Comparison of ENCODE assay signal across 8 cellular contexts in the genomic region with DNA sequence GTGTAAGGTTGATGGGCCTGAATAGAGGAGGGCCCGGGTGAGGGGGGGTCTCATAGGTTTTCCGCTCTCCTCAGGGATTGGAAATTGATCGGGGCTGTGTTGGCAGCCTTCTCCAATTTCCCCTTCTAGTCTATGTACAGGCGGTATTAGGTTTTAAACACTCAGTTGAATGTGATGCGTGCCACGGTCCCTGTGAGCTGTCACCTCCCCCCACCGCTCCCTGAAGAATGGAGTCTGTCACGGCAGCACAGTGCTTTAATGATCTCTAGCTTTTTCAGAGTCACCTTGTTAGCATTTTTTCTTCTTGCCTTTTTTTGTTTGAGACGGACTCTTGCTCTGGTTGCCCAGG. TPM values are rescaled to one million over a fixed set of nuclear protein-coding genes. Genes with fewer than 3 reads are reported as not detected.
DNase-seq lines count a peak whose midpoint lies in the region; ATAC-seq and TF ChIP-seq lines count a peak whose summit lies in the region.

No MANE protein-coding gene starts in this region.

- peak overlapping the region; percentile 72 for H3K27ac ChIP-seq in SJCRH30
- H3K27ac ChIP-seq in effector memory CD4-positive, alpha-beta T cell (ENCODE audit: insufficient read depth, low read length, poor library complexity, severe bottlenecking) = peak overlapping the region; percentile 92

- POLR2A ChIA-PET in naive thymus-derived CD8-positive, alpha-beta T cell (lab: Charles Lee) = interaction anchor here (1.0 to 2.6 kb wide), 2 partner anchors 10 to 147 kb away, joined by 3 to 19 read pairs; no protein-coding TSS in a partner anchor

- peaks cover 38 to 72% (median 63%) of the 10 kb centered on the region in 4 donors for H3K4me1 Mint-ChIP-seq in naive thymus-derived CD8-positive, alpha-beta T cell

- no peaks in the 10 kb centered on the region for H3K27me3 Mint-ChIP-seq in naive thymus-derived CD8-positive, alpha-beta T cell

- H3K4me3 Mint-ChIP-seq in naive thymus-derived CD8-positive, alpha-beta T cell = peak overlapping the region; percentile 83 to 92 (median 88)

- H3K4me3 ChIP-seq in SJCRH30 = peak overlapping the region; percentile 86
- peak overlapping the region; percentile 89 for H3K4me3 ChIP-seq in effector memory CD4-positive, alpha-beta T cell (ENCODE audit: insufficient read depth, low read depth, low read length, poor library complexity, severe bottlenecking)

- H3K36me3 ChIP-seq in SJCRH30 = peaks cover 11% of the 10 kb centered on the region; the same call in 1 of the 2 replicates
- peaks cover 44% of the 10 kb centered on the region for H3K36me3 ChIP-seq in effector memory CD4-positive, alpha-beta T cell (ENCODE audit: control insufficient read depth, insufficient read depth, low read length)

- no peaks in the 10 kb centered on the region for H3K27me3 ChIP-seq in SJCRH30
- H3K27me3 ChIP-seq in effector memory CD4-positive, alpha-beta T cell (replicated peaks; ENCODE audit: control insufficient read depth, insufficient read depth, low read length, poor library complexity, severe bottlenecking) = no peaks in the 10 kb centered on the region

- DNase-seq in activated CD4-positive, CD25-positive, alpha-beta regulatory T cell treated with anti-CD3 and anti-CD28 coated beads, Interleukin-2, amount 50 U/mL, for 16 hours (ENCODE audit: low read depth, low spot score) = peak; percentile 16
- no peak for DNase-seq in activated CD4-positive, CD25-positive, alpha-beta regulatory T cell treated with anti-CD3 and anti-CD28 coated beads, Interleukin-2, amount 50 U/mL, for 72 hours
- DNase-seq in SJCRH30 (no peak), islet precursor cell (no peak)
- DNase-seq in effector memory CD4-positive, alpha-beta T cell = peak in 1 of 3 donors; percentile 20
- DNase-seq in naive thymus-derived CD8-positive, alpha-beta T cell = peak in 3 of 10 donors; percentile 11 to 67 (median 31)
- DNase-seq in central memory CD4-positive, alpha-beta T cell = no peak

- peak; percentile 39 to 57 for ATAC-seq in naive thymus-derived CD8-positive, alpha-beta T cell
- ATAC-seq in GM18505 (IDR thresholded peaks at IDR 0.05; ENCODE audit: unreplicated experiment) = no peak

- H3K36me3 Mint-ChIP-seq in naive thymus-derived CD8-positive, alpha-beta T cell = peaks cover 3 to 63% (median 20%) of the 10 kb centered on the region in 3 donors

- no peaks in the 10 kb centered on the region for H3K9me3 Mint-ChIP-seq in naive thymus-derived CD8-positive, alpha-beta T cell

- peak overlapping the region; percentile 90 to 99 (median 96) for H3K27ac Mint-ChIP-seq in naive thymus-derived CD8-positive, alpha-beta T cell

- H3K9me3 ChIP-seq in SJCRH30 (replicated peaks) = no peaks in the 10 kb centered on the region
- H3K9me3 ChIP-seq in effector memory CD4-positive, alpha-beta T cell (ENCODE audit: control insufficient read depth, low read length) = no peaks in the 10 kb centered on the region

- H3K4me1 ChIP-seq in SJCRH30 = no peaks in the 10 kb centered on the region
- H3K4me1 ChIP-seq in effector memory CD4-positive, alpha-beta T cell (ENCODE audit: control insufficient read depth, insufficient read depth, low read length, poor library complexity, severe bottlenecking) = peaks cover 20% of the 10 kb centered on the region

- TF ChIP-seq POLR2A in GM18505 (IDR thresholded peaks at IDR 0.05; ENCODE audit: borderline replicate concordance, extremely low read depth, insufficient read depth, insufficient read length) = no peak

RNA-seq across cellular contexts. Expression of gene COX4I1, which starts 0.8 kb away (rescaled TPM):
- total RNA-seq in SJCRH30 (2014; rRNA removed; shearing (Covaris generic)) = 304 and 345 TPM in 2 replicates
- 100 to 1,000 TPM; 750 to 766 TPM for total RNA-seq in naive thymus-derived CD8-positive, alpha-beta T cell
- 1,000 to 10,000 TPM; 1,212 to 1,344 (median 1,331) TPM for polyA plus RNA-seq in naive thymus-derived CD8-positive, alpha-beta T cell

RNA-seq across cellular contexts. Expression of gene EMC8, which starts 1.0 kb away (rescaled TPM):
- total RNA-seq in SJCRH30 (2014; rRNA removed; shearing (Covaris generic)) = 26.2 and 29.6 TPM in 2 replicates
- total RNA-seq in naive thymus-derived CD8-positive, alpha-beta T cell = 10 to 100 TPM; 36.9 to 38.7 TPM
- 10 to 100 TPM; 21.6 to 28.6 (median 27.2) TPM for polyA plus RNA-seq in naive thymus-derived CD8-positive, alpha-beta T cell

RNA-seq across cellular contexts. Expression of gene C16orf74, which starts 49.4 kb away (rescaled TPM):
- 0.84 and 1.1 TPM in 2 replicates for total RNA-seq in SJCRH30 (2014; rRNA removed; shearing (Covaris generic))
- total RNA-seq in naive thymus-derived CD8-positive, alpha-beta T cell = 10 to 100 TPM; 38.0 to 42.3 TPM
- polyA plus RNA-seq in naive thymus-derived CD8-positive, alpha-beta T cell = 10 to 100 TPM; 16.0 to 19.1 (median 17.2) TPM

Comparison
In these comparisons a context has a peak if more than half of its experiments do, and no peak if none do; other contexts are left out.
1. RNA of gene C16orf74, which starts 49.4 kb away (total RNA-seq): 38.0 to 42.3 TPM in naive thymus-derived CD8-positive, alpha-beta T cell; 0.84 to 1.1 TPM in SJCRH30; every median in the first group is over 10 times any median in the second.